20 cellular contexts compared by ENCODE assay signal in the genomic region with DNA sequence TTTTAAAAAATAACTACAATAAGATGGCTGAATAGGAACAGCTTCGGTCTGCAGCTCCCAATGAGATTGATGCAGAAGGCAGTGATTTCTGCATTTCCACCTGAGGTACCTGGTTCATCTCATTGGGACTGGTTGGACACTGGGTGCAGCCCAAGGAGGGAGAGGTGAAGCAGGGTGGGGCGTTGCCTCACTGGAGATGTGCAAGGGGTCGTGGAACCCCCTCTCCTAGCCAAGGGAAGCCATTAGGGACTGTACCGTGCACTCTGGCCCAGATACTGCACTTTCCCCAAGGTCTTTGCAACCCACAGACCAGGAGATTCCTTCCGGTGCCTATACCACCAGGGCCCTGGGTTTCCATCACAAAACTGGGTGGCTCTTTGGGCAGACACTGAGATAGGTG.
"Had no signal": no experiment of that assay in that cellular context is flagged by ENCODE, and none has a peak within 500 bp of the region (broad histone marks: within the 10 kb centered on the region; RNA-seq: fewer than 3 reads in every experiment).

No MANE protein-coding gene starts in this region.

- ATAC-seq: esophagus mucosa; gastrocnemius medialis; natural killer cell; psoas muscle; right cardiac atrium; stimulated activated effector memory CD8-positive, alpha-beta T cell treated with anti-CD3 and anti-CD28 coated beads, Interleukin-12 subunit alpha, Interleukin-12 subunit beta, amount 100 ng/mL, for 72 hours had no signal

- H3K9me3 ChIP-seq: gastrocnemius medialis, psoas muscle, sigmoid colon, thyroid gland, vagina had no signal

- H3K27ac ChIP-seq: dorsolateral prefrontal cortex, epithelial cell of prostate, gastrocnemius medialis, psoas muscle, sigmoid colon, stomach, thyroid gland, vagina had no signal

- H3K36me3 ChIP-seq: gastrocnemius medialis, sigmoid colon, stomach, thyroid gland, vagina had no signal

- H3K4me3 ChIP-seq: dorsolateral prefrontal cortex, gastrocnemius medialis, lung, psoas muscle, sigmoid colon, stomach, thyroid gland, vagina had no signal

- H3K27me3 ChIP-seq: dorsolateral prefrontal cortex, gastrocnemius medialis, sigmoid colon, stomach, thyroid gland, vagina had no signal

- DNase-seq: dorsolateral prefrontal cortex; effector CD4-positive, alpha-beta T cell; foreskin fibroblast; gastrocnemius medialis; head of caudate nucleus; natural killer cell; psoas muscle; sigmoid colon; stimulated activated CD4-positive, alpha-beta T cell treated with anti-CD3 and anti-CD28 coated beads, Interleukin-2, amount 100 ng/mL, for 24 hours; stimulated activated CD4-positive, alpha-beta T cell treated with anti-CD3 and anti-CD28 coated beads, Interleukin-4, amount 100 ng/mL, for 24 hours; stimulated activated naive CD4-positive, alpha-beta T cell treated with Interleukin-2 at 50 U/mL for 16 hours; stomach; trophoblast cell had no signal

- H3K4me1 ChIP-seq: gastrocnemius medialis, psoas muscle, sigmoid colon, stomach, thyroid gland, vagina had no signal
